2 cellular contexts compared by ENCODE assay signal in the genomic region with DNA sequence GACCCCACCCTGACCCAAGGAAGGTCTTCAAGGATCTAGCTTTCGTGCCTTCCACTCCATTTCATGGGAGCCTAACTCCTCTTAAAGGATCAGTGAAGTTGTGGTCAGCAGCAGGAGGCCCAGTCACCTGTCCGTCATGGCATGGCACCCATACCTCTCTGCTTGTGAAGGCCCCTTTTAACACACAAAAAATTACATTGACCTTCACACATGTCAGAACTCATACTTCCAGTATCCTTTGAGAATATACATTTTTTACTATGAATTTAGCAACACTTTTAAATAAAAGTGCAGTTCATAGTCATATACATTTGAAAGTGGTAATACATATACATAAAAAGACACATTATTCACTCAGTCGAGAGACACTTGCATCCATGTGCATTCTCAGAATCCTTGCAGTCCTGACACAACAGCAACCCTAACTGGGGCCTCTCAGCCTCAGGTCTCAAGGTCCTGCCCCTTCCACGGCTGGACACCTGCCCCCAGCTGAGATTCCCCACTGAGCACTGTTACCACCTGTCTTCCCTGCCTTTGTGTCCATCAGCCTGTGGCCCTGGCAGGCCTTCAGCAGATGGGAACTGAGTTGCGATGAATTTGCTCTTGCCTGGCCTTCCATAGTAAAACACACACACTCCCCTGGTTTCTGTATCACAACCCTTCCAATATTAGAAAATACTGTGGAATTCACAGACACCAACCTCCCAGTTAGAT.
TF ChIP-seq lines count a peak whose summit lies in the region.

No MANE protein-coding gene starts in this region.

TF ChIP-seq in GM23338, 12 proteins besides CTCF, POLR2A, EP300 and RAD21:
- TF ChIP-seq POLR2AphosphoS5 (IDR thresholded peaks at IDR 0.05; ENCODE audit: low read depth), result no peak
- TF ChIP-seq EZH2phosphoT487 (IDR thresholded peaks at IDR 0.05; ENCODE audit: unreplicated experiment), result no peak
- no peak for TF ChIP-seq EZH2 (IDR thresholded peaks at IDR 0.05; ENCODE audit: low read depth, unreplicated experiment)

TF ChIP-seq in H1, 55 proteins besides CTCF, POLR2A, EP300 and RAD21:
- TF ChIP-seq EZH2 (IDR thresholded peaks at IDR 0.05; ENCODE audit: low read depth, low read length, severe bottlenecking) (no peak), CBX8 (IDR thresholded peaks at IDR 0.05; ENCODE audit: borderline replicate concordance, low read depth, low read length) (no peak), CEBPB (IDR thresholded peaks at IDR 0.05; ENCODE audit: low read depth, low read length) (no peak), JUND (IDR thresholded peaks at IDR 0.05; ENCODE audit: low read length) (no peak), POU5F1 (IDR thresholded peaks at IDR 0.05; ENCODE audit: low read depth, low read length) (no peak), RBBP5 (IDR thresholded peaks at IDR 0.05; ENCODE audit: borderline replicate concordance, low read depth, low read length) (no peak), BRCA1 (IDR thresholded peaks at IDR 0.05; ENCODE audit: low read depth, low read length) (no peak), BACH1 (IDR thresholded peaks at IDR 0.05; ENCODE audit: low read length) (no peak), SIX5 (IDR thresholded peaks at IDR 0.05; ENCODE audit: low read depth, low read length) (no peak), CTBP2 (IDR thresholded peaks at IDR 0.05; ENCODE audit: borderline replicate concordance, insufficient read depth, insufficient read length, low read length) (no peak), SP2 (IDR thresholded peaks at IDR 0.05; ENCODE audit: low read length) (no peak), SP4 (IDR thresholded peaks at IDR 0.05; ENCODE audit: low read length) (no peak), TEAD4 (IDR thresholded peaks at IDR 0.05; ENCODE audit: low read depth, low read length) (no peak), RFX5 (IDR thresholded peaks at IDR 0.05; ENCODE audit: borderline replicate concordance, low read depth, low read length) (no peak), SIRT6 (IDR thresholded peaks at IDR 0.05; ENCODE audit: low read length) (no peak), FOSL1 (IDR thresholded peaks at IDR 0.05; ENCODE audit: insufficient read depth, low read depth, low read length) (no peak)
- TF ChIP-seq, protein P1, sequence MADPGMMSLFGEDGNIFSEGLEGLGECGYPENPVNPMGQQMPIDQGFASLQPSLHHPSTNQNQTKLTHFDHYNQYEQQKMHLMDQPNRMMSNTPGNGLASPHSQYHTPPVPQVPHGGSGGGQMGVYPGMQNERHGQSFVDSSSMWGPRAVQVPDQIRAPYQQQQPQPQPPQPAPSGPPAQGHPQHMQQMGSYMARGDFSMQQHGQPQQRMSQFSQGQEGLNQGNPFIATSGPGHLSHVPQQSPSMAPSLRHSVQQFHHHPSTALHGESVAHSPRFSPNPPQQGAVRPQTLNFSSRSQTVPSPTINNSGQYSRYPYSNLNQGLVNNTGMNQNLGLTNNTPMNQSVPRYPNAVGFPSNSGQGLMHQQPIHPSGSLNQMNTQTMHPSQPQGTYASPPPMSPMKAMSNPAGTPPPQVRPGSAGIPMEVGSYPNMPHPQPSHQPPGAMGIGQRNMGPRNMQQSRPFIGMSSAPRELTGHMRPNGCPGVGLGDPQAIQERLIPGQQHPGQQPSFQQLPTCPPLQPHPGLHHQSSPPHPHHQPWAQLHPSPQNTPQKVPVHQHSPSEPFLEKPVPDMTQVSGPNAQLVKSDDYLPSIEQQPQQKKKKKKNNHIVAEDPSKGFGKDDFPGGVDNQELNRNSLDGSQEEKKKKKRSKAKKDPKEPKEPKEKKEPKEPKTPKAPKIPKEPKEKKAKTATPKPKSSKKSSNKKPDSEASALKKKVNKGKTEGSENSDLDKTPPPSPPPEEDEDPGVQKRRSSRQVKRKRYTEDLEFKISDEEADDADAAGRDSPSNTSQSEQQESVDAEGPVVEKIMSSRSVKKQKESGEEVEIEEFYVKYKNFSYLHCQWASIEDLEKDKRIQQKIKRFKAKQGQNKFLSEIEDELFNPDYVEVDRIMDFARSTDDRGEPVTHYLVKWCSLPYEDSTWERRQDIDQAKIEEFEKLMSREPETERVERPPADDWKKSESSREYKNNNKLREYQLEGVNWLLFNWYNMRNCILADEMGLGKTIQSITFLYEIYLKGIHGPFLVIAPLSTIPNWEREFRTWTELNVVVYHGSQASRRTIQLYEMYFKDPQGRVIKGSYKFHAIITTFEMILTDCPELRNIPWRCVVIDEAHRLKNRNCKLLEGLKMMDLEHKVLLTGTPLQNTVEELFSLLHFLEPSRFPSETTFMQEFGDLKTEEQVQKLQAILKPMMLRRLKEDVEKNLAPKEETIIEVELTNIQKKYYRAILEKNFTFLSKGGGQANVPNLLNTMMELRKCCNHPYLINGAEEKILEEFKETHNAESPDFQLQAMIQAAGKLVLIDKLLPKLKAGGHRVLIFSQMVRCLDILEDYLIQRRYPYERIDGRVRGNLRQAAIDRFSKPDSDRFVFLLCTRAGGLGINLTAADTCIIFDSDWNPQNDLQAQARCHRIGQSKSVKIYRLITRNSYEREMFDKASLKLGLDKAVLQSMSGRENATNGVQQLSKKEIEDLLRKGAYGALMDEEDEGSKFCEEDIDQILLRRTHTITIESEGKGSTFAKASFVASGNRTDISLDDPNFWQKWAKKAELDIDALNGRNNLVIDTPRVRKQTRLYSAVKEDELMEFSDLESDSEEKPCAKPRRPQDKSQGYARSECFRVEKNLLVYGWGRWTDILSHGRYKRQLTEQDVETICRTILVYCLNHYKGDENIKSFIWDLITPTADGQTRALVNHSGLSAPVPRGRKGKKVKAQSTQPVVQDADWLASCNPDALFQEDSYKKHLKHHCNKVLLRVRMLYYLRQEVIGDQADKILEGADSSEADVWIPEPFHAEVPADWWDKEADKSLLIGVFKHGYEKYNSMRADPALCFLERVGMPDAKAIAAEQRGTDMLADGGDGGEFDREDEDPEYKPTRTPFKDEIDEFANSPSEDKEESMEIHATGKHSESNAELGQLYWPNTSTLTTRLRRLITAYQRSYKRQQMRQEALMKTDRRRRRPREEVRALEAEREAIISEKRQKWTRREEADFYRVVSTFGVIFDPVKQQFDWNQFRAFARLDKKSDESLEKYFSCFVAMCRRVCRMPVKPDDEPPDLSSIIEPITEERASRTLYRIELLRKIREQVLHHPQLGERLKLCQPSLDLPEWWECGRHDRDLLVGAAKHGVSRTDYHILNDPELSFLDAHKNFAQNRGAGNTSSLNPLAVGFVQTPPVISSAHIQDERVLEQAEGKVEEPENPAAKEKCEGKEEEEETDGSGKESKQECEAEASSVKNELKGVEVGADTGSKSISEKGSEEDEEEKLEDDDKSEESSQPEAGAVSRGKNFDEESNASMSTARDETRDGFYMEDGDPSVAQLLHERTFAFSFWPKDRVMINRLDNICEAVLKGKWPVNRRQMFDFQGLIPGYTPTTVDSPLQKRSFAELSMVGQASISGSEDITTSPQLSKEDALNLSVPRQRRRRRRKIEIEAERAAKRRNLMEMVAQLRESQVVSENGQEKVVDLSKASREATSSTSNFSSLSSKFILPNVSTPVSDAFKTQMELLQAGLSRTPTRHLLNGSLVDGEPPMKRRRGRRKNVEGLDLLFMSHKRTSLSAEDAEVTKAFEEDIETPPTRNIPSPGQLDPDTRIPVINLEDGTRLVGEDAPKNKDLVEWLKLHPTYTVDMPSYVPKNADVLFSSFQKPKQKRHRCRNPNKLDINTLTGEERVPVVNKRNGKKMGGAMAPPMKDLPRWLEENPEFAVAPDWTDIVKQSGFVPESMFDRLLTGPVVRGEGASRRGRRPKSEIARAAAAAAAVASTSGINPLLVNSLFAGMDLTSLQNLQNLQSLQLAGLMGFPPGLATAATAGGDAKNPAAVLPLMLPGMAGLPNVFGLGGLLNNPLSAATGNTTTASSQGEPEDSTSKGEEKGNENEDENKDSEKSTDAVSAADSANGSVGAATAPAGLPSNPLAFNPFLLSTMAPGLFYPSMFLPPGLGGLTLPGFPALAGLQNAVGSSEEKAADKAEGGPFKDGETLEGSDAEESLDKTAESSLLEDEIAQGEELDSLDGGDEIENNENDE (IDR thresholded peaks at IDR 0.05; ENCODE audit: insufficient replicate concordance, low read length), result no peak
- TF ChIP-seq, protein P2, sequence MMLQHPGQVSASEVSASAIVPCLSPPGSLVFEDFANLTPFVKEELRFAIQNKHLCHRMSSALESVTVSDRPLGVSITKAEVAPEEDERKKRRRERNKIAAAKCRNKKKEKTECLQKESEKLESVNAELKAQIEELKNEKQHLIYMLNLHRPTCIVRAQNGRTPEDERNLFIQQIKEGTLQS (IDR thresholded peaks at IDR 0.05; ENCODE audit: insufficient read depth, low read depth, low read length), result no peak
